Comparison of ENCODE assay signal across 9 cellular contexts in genomic region chr12:108732489-108732888, GRCh38. TPM values are rescaled to one million over a fixed set of nuclear protein-coding genes. Genes with fewer than 3 reads are reported as not detected.
A peak's percentile ranks its signal among the peaks of the same experiment; 100 is the strongest.
DNase-seq lines count a peak whose midpoint lies in the region; ATAC-seq and TF ChIP-seq lines count a peak whose summit lies in the region.
"Had no signal": no experiment of that assay in that cellular context is flagged by ENCODE, and none has a peak within 500 bp of the region (broad histone marks: within the 10 kb centered on the region; RNA-seq: fewer than 3 reads in every experiment).

No MANE protein-coding gene starts in this region.

- peaks cover 19% of the 10 kb centered on the region for H3K27me3 Mint-ChIP-seq in brain
- no peaks in the 10 kb centered on the region for H3K27me3 Mint-ChIP-seq in memory B cell
- H3K27me3 Mint-ChIP-seq: activated naive CD4-positive, alpha-beta T cell treated with anti-CD3 and anti-CD28 coated beads, Interleukin-2, amount 50 U/mL, for 24 hours had no signal

- H3K9me3 ChIP-seq in cardiac muscle cell (ENCODE audit: low read depth) (no peaks in the 10 kb centered on the region), upper lobe of left lung (no peaks in the 10 kb centered on the region)

- no peaks in the 10 kb centered on the region for H3K36me3 ChIP-seq in cardiac muscle cell
- no peaks in the 10 kb centered on the region for H3K36me3 ChIP-seq in upper lobe of left lung

- H3K4me3 Mint-ChIP-seq in brain (peak overlapping the region; percentile 89 to 98 (median 90)), memory B cell (peak overlapping the region; percentile 96)

- H3K4me1 Mint-ChIP-seq in brain (peaks cover 47% of the 10 kb centered on the region), memory B cell (peaks cover 26% of the 10 kb centered on the region)

- intact Hi-C loops in cardiac septum (cut with DNase I), result loop anchor here (2.0 to 5.0 kb wide), 2 partner anchors 38 to 120 kb away; no protein-coding TSS in a partner anchor

- peak overlapping the region; percentile 93 to 100 (median 98) for H3K27ac Mint-ChIP-seq in brain
- peak overlapping the region; percentile 98 for H3K27ac Mint-ChIP-seq in memory B cell

- DNase-seq in cardiac muscle cell (ENCODE audit: low read depth in 1 of 2, low spot score in 1 of 2), result no peak
- no peak for DNase-seq in cardiac septum (ENCODE audit: low spot score)
- DNase-seq in memory B cell (ENCODE audit: low spot score in 2 of 2), result peak in 1 of 2 donors; percentile 19
- DNase-seq in upper lobe of left lung, result no peak
- DNase-seq in NCI-H187 (lab: John Stamatoyannopoulos, UW), result no peak
- DNase-seq in activated effector memory CD4-positive, alpha-beta T cell treated with Interleukin-2 at 50 U/mL for 16 hours, result no peak

- no peak for TF ChIP-seq POLR2A in upper lobe of left lung (IDR thresholded peaks at IDR 0.05)

- H3K36me3 Mint-ChIP-seq in brain (no peaks in the 10 kb centered on the region), memory B cell (no peaks in the 10 kb centered on the region)
- H3K36me3 Mint-ChIP-seq: activated naive CD4-positive, alpha-beta T cell treated with anti-CD3 and anti-CD28 coated beads, Interleukin-2, amount 50 U/mL, for 24 hours had no signal

- ATAC-seq in memory B cell (ENCODE audit: low read depth), result no peak
- ATAC-seq in upper lobe of left lung (ENCODE audit: low FRiP score in 2 of 2), result no peak
- no peak for ATAC-seq in HG02759 (IDR thresholded peaks at IDR 0.05; ENCODE audit: unreplicated experiment)

- H3K27me3 ChIP-seq in cardiac muscle cell, result no peaks in the 10 kb centered on the region
- H3K27me3 ChIP-seq in upper lobe of left lung, result no peaks in the 10 kb centered on the region

- H3K4me1 ChIP-seq in cardiac muscle cell (ENCODE audit: low read depth) (peaks cover 15% of the 10 kb centered on the region), upper lobe of left lung (peaks cover 13 to 34% (median 22%) of the 10 kb centered on the region in 4 donors)

- H3K27ac ChIP-seq in cardiac muscle cell, result peak overlapping the region; percentile 95
- H3K27ac ChIP-seq in upper lobe of left lung, result peak overlapping the region; percentile 98 to 99 (median 98)

- no peak for TF ChIP-seq CTCF in cardiac muscle cell (IDR thresholded peaks at IDR 0.05; ENCODE audit: low read depth, low read length)
- TF ChIP-seq CTCF in brain (conservative IDR thresholded peaks at IDR 0.05), result no peak
- no peak for TF ChIP-seq CTCF in upper lobe of left lung (IDR thresholded peaks at IDR 0.05)

- 51 to 62% methylated on average over 6 of the region's 6 CpGs for WGBS in upper lobe of left lung, 2 donors

- TF ChIP-seq EP300 in upper lobe of left lung (IDR thresholded peaks at IDR 0.05), result no peak

- peaks cover 0 to 7% (median 2%) of the 10 kb centered on the region in 5 experiments for H3K9me3 Mint-ChIP-seq in brain
- H3K9me3 Mint-ChIP-seq in memory B cell, result no peaks in the 10 kb centered on the region
- H3K9me3 Mint-ChIP-seq: activated naive CD4-positive, alpha-beta T cell treated with anti-CD3 and anti-CD28 coated beads, Interleukin-2, amount 50 U/mL, for 24 hours had no signal

- peak overlapping the region; percentile 98 for H3K4me3 ChIP-seq in cardiac muscle cell
- H3K4me3 ChIP-seq in upper lobe of left lung, result peak overlapping the region in 3 of 4 donors; percentile 84 to 92 (median 90)

RNA-seq across cellular contexts. Expression of gene CORO1C, which starts 1.2 kb away (rescaled TPM):
- total RNA-seq in cardiac muscle cell (48.0 and 65.4 TPM in 2 replicates), cardiac septum (74.7 TPM), upper lobe of left lung (100 to 1,000 TPM; 154 to 297 (median 223) TPM)
- polyA plus RNA-seq in cardiac muscle cell (67.5 and 72.5 TPM in 2 replicates), brain (ENCODE audit: insufficient read depth, low read depth, low replicate concordance) (78.9 TPM)
